11 cellular contexts compared by ENCODE assay signal in the genomic region with DNA sequence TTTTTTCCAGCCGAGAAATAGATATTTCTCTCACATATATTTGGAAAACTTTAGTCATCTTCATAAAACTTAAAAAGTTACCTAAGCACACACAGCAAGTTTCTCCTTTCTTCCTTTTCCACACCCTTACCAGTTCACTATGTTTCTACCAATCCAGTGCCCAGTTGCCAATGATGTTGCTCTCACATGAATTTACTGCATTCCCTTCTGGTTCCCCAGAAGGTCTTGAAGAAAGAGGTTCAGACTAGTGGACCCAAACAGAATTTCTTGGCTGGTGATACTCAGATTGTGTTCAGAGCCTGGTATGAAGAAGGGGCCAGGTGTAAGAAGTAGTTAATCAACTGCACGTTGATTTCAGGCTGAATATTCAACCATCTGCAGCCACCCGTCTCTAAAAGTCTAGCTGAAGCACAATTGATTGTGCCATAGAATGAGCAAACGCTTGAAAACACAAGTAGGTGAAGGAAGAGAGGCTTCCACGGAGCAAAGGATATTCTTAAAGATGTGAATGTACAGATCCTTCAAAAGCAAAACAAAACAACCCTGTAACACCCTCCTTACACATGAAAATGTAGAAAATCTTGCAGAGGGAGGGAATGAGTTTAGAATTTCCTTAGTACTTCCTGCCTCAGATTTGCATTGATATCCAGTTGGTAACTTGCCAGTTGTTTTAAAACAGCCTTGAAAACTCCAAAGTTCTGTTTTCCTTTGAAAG. TPM values are rescaled to one million over a fixed set of nuclear protein-coding genes. Genes with fewer than 3 reads are reported as not detected.
DNase-seq lines count a peak whose midpoint lies in the region; ATAC-seq and TF ChIP-seq lines count a peak whose summit lies in the region.
"Had no signal": no experiment of that assay in that cellular context is flagged by ENCODE, and none has a peak within 500 bp of the region (broad histone marks: within the 10 kb centered on the region; RNA-seq: fewer than 3 reads in every experiment).

No MANE protein-coding gene starts in this region.

- H3K9me2 ChIP-seq in SK-N-SH = no peaks in the 10 kb centered on the region

- H3K4me1 ChIP-seq in SK-N-SH (ENCODE audit: control insufficient read depth in 1 of 2, insufficient read depth in 2 of 2, low read depth in 1 of 2, low read length in 1 of 2) (peaks cover 21 to 26% of the 10 kb centered on the region in 2 experiments; a peak in 2 of 4 replicates), thyroid gland (peaks cover 4 to 25% of the 10 kb centered on the region in 2 donors)

- H3K4me3 ChIP-seq in SK-N-SH (ENCODE audit: low read depth in 2 of 2, low read length in 1 of 2) (peak overlapping the region; percentile 45 to 52), kidney epithelial cell (ENCODE audit: low read depth, low read length) (peak overlapping the region; percentile 1), thyroid gland (replicated peaks in 1 of 3) (peak overlapping the region in 2 of 3 donors; percentile 32 to 51)

- no peaks in the 10 kb centered on the region for H3K27me3 ChIP-seq in SK-N-SH (ENCODE audit: insufficient read depth)
- H3K27me3 ChIP-seq in kidney epithelial cell (ENCODE audit: control insufficient read depth, insufficient read depth, low read length) = no peaks in the 10 kb centered on the region
- H3K27me3 ChIP-seq in thyroid gland = no peaks in the 10 kb centered on the region

- no peaks in the 10 kb centered on the region for H4K20me1 ChIP-seq in SK-N-SH (ENCODE audit: insufficient read depth)

- H3K4me2 ChIP-seq in SK-N-SH = peak overlapping the region; percentile 78

- POLR2A ChIA-PET in SK-N-SH (lab: Yijun Ruan, JAX) = interaction anchor here (0.5 to 1.3 kb wide), 3 partner anchors 52 to 980 kb away, joined by 3 read pairs; no protein-coding TSS in a partner anchor

- no peaks in the 10 kb centered on the region for H3K9me3 ChIP-seq in SK-N-SH
- H3K9me3 ChIP-seq in thyroid gland = no peaks in the 10 kb centered on the region

- TF ChIP-seq RAD21 in SK-N-SH (IDR thresholded peaks at IDR 0.05; ENCODE audit: low read length) = no peak

- no peak for DNase-seq in SK-N-SH
- peak; percentile 17 for DNase-seq in astrocyte of the hippocampus (ENCODE audit: low read depth, low spot score)
- DNase-seq in kidney epithelial cell (ENCODE audit: low read depth) = no peak
- no peak for DNase-seq in thyroid gland
- no peak for DNase-seq in NCI-H1092 (lab: John Stamatoyannopoulos, UW)
- DNase-seq in activated CD4-positive, CD25-positive, alpha-beta regulatory T cell treated with anti-CD3 and anti-CD28 coated beads, Interleukin-2, amount 50 U/mL, for 72 hours = no peak
- DNase-seq in head of caudate nucleus = no peak
- DNase-seq: activated naive CD4-positive, alpha-beta T cell treated with Interleukin-2 at 50 U/mL for 16 hours; KBM-7 had no signal

- no peak for ATAC-seq in SK-N-SH treated with all-trans-retinoic acid at 6 μM for 48 hours
- ATAC-seq: stimulated activated memory B cell treated with anti-CD40 and anti-IgM and Interleukin-4, amounts not matched to agents 10 μg/mL and 1 μg/mL and 100 μg/mL, for 72 hours had no signal

- CTCF ChIA-PET in SK-N-SH (lab: Yijun Ruan, JAX) = interaction anchor here (1.5 kb wide), 1 partner anchor 144 kb away, joined by 3 read pairs; no protein-coding TSS in a partner anchor

- H3F3A ChIP-seq in SK-N-SH (replicated peaks; ENCODE audit: insufficient read depth) = peaks cover 13% of the 10 kb centered on the region

- no peak for TF ChIP-seq EP300 in SK-N-SH (IDR thresholded peaks at IDR 0.05; ENCODE audit: borderline replicate concordance in 1 of 2, low read depth in 1 of 2, low read length in 1 of 2)

- peak overlapping the region; percentile 80 to 95 for H3K27ac ChIP-seq in SK-N-SH (ENCODE audit: low read depth in 2 of 2, low read length in 1 of 2)
- peak overlapping the region; percentile 86 to 96 (median 92) for H3K27ac ChIP-seq in thyroid gland

- intact Hi-C loops in thyroid gland (cut with DNase I) = no loop called here
- intact Hi-C loops in head of caudate nucleus (cut with DNase I) = no loop called here

- TF ChIP-seq CTCF in SK-N-SH (IDR thresholded peaks at IDR 0.05) (no peak), kidney epithelial cell (IDR thresholded peaks at IDR 0.05; ENCODE audit: insufficient read depth, low read length, poor library complexity, severe bottlenecking) (no peak), thyroid gland (IDR thresholded peaks at IDR 0.05) (peak in 1 of 6 experiments; percentile 31)

- no peak overlapping the region for H2AFZ ChIP-seq in SK-N-SH (ENCODE audit: low read depth)

- H3K36me3 ChIP-seq in SK-N-SH (replicated peaks in 1 of 2; ENCODE audit: control insufficient read depth in 1 of 2, insufficient read depth in 2 of 2, low read length in 1 of 2) (peaks cover 6 to 8% of the 10 kb centered on the region in 2 experiments), kidney epithelial cell (ENCODE audit: control insufficient read depth, insufficient read depth, low read length) (no peaks in the 10 kb centered on the region), thyroid gland (no peaks in the 10 kb centered on the region)

- peak in 1 of 2 donors; percentile 44 for TF ChIP-seq POLR2A in thyroid gland (IDR thresholded peaks at IDR 0.05)

- peaks cover 96% of the 10 kb centered on the region for H3K79me2 ChIP-seq in SK-N-SH (ENCODE audit: insufficient read depth)

- peak overlapping the region; percentile 68 for H3K9ac ChIP-seq in SK-N-SH

- WGBS in SK-N-SH (ENCODE audit: low lambda C conversion rate) = 9% methylated on average over 5 of the region's 5 CpGs
- WGBS in thyroid gland, 2 donors = 18% methylated on average over 5 of the region's 5 CpGs

TF ChIP-seq in SK-N-SH, 30 proteins besides CTCF, POLR2A, EP300 and RAD21:
- TF ChIP-seq, protein P1, sequence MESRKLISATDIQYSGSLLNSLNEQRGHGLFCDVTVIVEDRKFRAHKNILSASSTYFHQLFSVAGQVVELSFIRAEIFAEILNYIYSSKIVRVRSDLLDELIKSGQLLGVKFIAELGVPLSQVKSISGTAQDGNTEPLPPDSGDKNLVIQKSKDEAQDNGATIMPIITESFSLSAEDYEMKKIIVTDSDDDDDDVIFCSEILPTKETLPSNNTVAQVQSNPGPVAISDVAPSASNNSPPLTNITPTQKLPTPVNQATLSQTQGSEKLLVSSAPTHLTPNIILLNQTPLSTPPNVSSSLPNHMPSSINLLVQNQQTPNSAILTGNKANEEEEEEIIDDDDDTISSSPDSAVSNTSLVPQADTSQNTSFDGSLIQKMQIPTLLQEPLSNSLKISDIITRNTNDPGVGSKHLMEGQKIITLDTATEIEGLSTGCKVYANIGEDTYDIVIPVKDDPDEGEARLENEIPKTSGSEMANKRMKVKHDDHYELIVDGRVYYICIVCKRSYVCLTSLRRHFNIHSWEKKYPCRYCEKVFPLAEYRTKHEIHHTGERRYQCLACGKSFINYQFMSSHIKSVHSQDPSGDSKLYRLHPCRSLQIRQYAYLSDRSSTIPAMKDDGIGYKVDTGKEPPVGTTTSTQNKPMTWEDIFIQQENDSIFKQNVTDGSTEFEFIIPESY (IDR thresholded peaks at IDR 0.05; ENCODE audit: borderline replicate concordance, low read depth) = no peak
- TF ChIP-seq POLR2AphosphoS5 (IDR thresholded peaks at IDR 0.05; ENCODE audit: low read depth, low read length) = peak; percentile 14; the same call in 1 of the 2 replicates
- TF ChIP-seq TCF12 (IDR thresholded peaks at IDR 0.05) = no peak
- TF ChIP-seq CHD2 (IDR thresholded peaks at IDR 0.05; ENCODE audit: low read length, partially characterized antibody) = no peak
- 0 out of 2 replicates have a peak, but pooled peaks have one; percentile 8 for TF ChIP-seq NFIC (IDR thresholded peaks at IDR 0.05; ENCODE audit: borderline replicate concordance)
- no peak for TF ChIP-seq GABPA (IDR thresholded peaks at IDR 0.05; ENCODE audit: low read depth)

TF ChIP-seq in SK-N-SH treated with all-trans-retinoic acid at 6 μM for 48 hours, 23 proteins besides CTCF, POLR2A, EP300 and RAD21 (continues in another document):
- TF ChIP-seq PPARA (CRISPR knock-in tag; IDR thresholded peaks at IDR 0.05; ENCODE audit: borderline replicate concordance) = no peak
- TF ChIP-seq OSR1 (CRISPR knock-in tag; IDR thresholded peaks at IDR 0.05) = no peak
- TF ChIP-seq, protein P2, sequence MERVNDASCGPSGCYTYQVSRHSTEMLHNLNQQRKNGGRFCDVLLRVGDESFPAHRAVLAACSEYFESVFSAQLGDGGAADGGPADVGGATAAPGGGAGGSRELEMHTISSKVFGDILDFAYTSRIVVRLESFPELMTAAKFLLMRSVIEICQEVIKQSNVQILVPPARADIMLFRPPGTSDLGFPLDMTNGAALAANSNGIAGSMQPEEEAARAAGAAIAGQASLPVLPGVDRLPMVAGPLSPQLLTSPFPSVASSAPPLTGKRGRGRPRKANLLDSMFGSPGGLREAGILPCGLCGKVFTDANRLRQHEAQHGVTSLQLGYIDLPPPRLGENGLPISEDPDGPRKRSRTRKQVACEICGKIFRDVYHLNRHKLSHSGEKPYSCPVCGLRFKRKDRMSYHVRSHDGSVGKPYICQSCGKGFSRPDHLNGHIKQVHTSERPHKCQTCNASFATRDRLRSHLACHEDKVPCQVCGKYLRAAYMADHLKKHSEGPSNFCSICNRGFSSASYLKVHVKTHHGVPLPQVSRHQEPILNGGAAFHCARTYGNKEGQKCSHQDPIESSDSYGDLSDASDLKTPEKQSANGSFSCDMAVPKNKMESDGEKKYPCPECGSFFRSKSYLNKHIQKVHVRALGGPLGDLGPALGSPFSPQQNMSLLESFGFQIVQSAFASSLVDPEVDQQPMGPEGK (CRISPR knock-in tag; IDR thresholded peaks at IDR 0.05; ENCODE audit: borderline replicate concordance) = no peak
- no peak for TF ChIP-seq BACH2 (CRISPR knock-in tag; IDR thresholded peaks at IDR 0.05; ENCODE audit: borderline replicate concordance)
- no peak for TF ChIP-seq ZC3H10 (CRISPR knock-in tag; IDR thresholded peaks at IDR 0.05)

RNA-seq across cellular contexts. Expression of a gene that starts 4.6 kb away (rescaled TPM):
- 8.2 and 9.9 TPM in 2 replicates for polyA plus RNA-seq in SK-N-SH (2012; rRNA removed)
- 6.5 and 8.0 TPM in 2 replicates for polyA plus RNA-seq in SK-N-SH (2012; cell fraction: cytosol; rRNA removed)
- 15.1 and 25.1 TPM in 2 replicates for polyA plus RNA-seq in SK-N-SH (2012; cell fraction: nucleus; rRNA removed)
- total RNA-seq in kidney epithelial cell = 18.4 and 23.7 TPM in 2 replicates
- 100 to 1,000 TPM; 116 to 171 (median 152) TPM for total RNA-seq in thyroid gland
